17 cellular contexts compared by ENCODE assay signal in genomic region chr1:211296396-211296795, GRCh38.
"Had no signal": no experiment of that assay in that cellular context is flagged by ENCODE, and none has a peak within 500 bp of the region (broad histone marks: within the 10 kb centered on the region; RNA-seq: fewer than 3 reads in every experiment).

No MANE protein-coding gene starts in this region.

- ATAC-seq: foreskin keratinocyte; heart right ventricle; naive thymus-derived CD8-positive, alpha-beta T cell; pancreas; sciatic nerve; stimulated activated naive B cell treated with anti-CD40 and anti-IgM and Interleukin-4, amounts not matched to agents 10 μg/mL and 1 μg/mL and 100 μg/mL, for 72 hours had no signal

- DNase-seq: activated CD4-positive, alpha-beta T cell treated with anti-CD3 and anti-CD28 coated beads, Interleukin-2, amount 50 U/mL, for 1 hour; activated CD8-positive, alpha-beta memory T cell treated with anti-CD3 and anti-CD28 coated beads, Interleukin-2, amount 50 U/mL, for 4 hours; central memory CD4-positive, alpha-beta T cell; foreskin keratinocyte; heart right ventricle; naive thymus-derived CD8-positive, alpha-beta T cell; nucleus accumbens; pancreas; retina; stimulated activated CD4-positive, alpha-beta T cell treated with anti-CD3 and anti-CD28 coated beads, Interleukin-12 subunit alpha, Interleukin-12 subunit beta, amount 100 ng/mL, for 4 hours; stimulated activated CD4-positive, alpha-beta T cell treated with anti-CD3 and anti-CD28 coated beads, Interleukin-4, amount 100 ng/mL, for 1 hour; stimulated activated naive B cell treated with anti-CD40 and anti-IgM and Interleukin-4, amounts not matched to agents 10 μg/mL and 1 μg/mL and 100 μg/mL, for 72 hours; SW 1271; T-helper 9 cell had no signal

- H3K27ac Mint-ChIP-seq: stimulated activated naive B cell treated with anti-CD40 and anti-IgM and Interleukin-4, amounts not matched to agents 10 μg/mL and 1 μg/mL and 100 μg/mL, for 72 hours; T-helper 1 cell treated with Interleukin-12 subunit alpha and Interleukin-12 subunit beta and Interleukin-4 antibody, amounts not matched to agents 30 μg/mL and 1 μg/mL, for 36 hours had no signal

- H3K27me3 Mint-ChIP-seq: naive thymus-derived CD8-positive, alpha-beta T cell; stimulated activated naive B cell treated with anti-CD40 and anti-IgM and Interleukin-4, amounts not matched to agents 10 μg/mL and 1 μg/mL and 100 μg/mL, for 72 hours had no signal

- H3K9me3 Mint-ChIP-seq: naive thymus-derived CD8-positive, alpha-beta T cell; neural crest cell; stimulated activated naive B cell treated with anti-CD40 and anti-IgM and Interleukin-4, amounts not matched to agents 10 μg/mL and 1 μg/mL and 100 μg/mL, for 72 hours; T-helper 1 cell treated with Interleukin-12 subunit alpha and Interleukin-12 subunit beta and Interleukin-4 antibody, amounts not matched to agents 30 μg/mL and 1 μg/mL, for 36 hours had no signal

- FAIRE-seq: pancreas had no signal

- H3K4me3 Mint-ChIP-seq: naive thymus-derived CD8-positive, alpha-beta T cell; neural crest cell; stimulated activated naive B cell treated with anti-CD40 and anti-IgM and Interleukin-4, amounts not matched to agents 10 μg/mL and 1 μg/mL and 100 μg/mL, for 72 hours; T-helper 1 cell treated with Interleukin-12 subunit alpha and Interleukin-12 subunit beta and Interleukin-4 antibody, amounts not matched to agents 30 μg/mL and 1 μg/mL, for 36 hours had no signal
